ENCODE assay signal across 17 cellular contexts in genomic region chr2:173044686-173045085, GRCh38. TPM values are rescaled to one million over a fixed set of nuclear protein-coding genes. Genes with fewer than 3 reads are reported as not detected.
DNase-seq lines count a peak whose midpoint lies in the region; ATAC-seq and TF ChIP-seq lines count a peak whose summit lies in the region.
"Had no signal": no experiment of that assay in that cellular context is flagged by ENCODE, and none has a peak within 500 bp of the region (broad histone marks: within the 10 kb centered on the region; RNA-seq: fewer than 3 reads in every experiment).

No MANE protein-coding gene starts in this region.

- WGBS in mammary epithelial cell (ENCODE audit: low coverage, missing lambda C conversion rate) = 87% methylated on average over 10 of the region's 10 CpGs

- intact Hi-C loops in mammary epithelial cell (cut with micrococcal nuclease) (no loop called here), MCF 10A (cut with micrococcal nuclease) (no loop called here), natural killer cell (cut with micrococcal nuclease) (no loop called here)

- H3K4me1 ChIP-seq in mammary epithelial cell (ENCODE audit: insufficient read depth, low read length) = peaks cover 31% of the 10 kb centered on the region
- H3K4me1 ChIP-seq in osteoblast (ENCODE audit: insufficient read depth, low read length) = peaks cover 18% of the 10 kb centered on the region

- CTCF ChIA-PET in mammary epithelial cell (lab: Charles Lee; ENCODE audit: low non-redundant PET) = no interaction called here
- CTCF ChIA-PET in MCF 10A (lab: Yijun Ruan, JAX) = interaction anchor here (0.6 to 2.4 kb wide), 5 partner anchors 12 to 35 kb away, joined by 3 to 8 read pairs (median 3); no protein-coding TSS in a partner anchor

- H3K27me3 Mint-ChIP-seq in MCF 10A (ENCODE audit: insufficient read depth, unreplicated experiment) = no peaks in the 10 kb centered on the region
- H3K27me3 Mint-ChIP-seq in natural killer cell (ENCODE audit: low read depth in 2 of 2) = peaks cover 0 to 6% of the 10 kb centered on the region in 2 donors

- TF ChIP-seq CTCF in mammary epithelial cell (conservative IDR thresholded peaks at IDR 0.05 in 1 of 2, IDR thresholded peaks at IDR 0.05 in 1 of 2; ENCODE audit: extremely low read depth in 1 of 2, insufficient read depth in 1 of 2, low read depth in 1 of 2, low read length in 2 of 2) = no peak
- no peak for TF ChIP-seq CTCF in MCF 10A (IDR thresholded peaks at IDR 0.05; ENCODE audit: unreplicated experiment)
- TF ChIP-seq CTCF in fibroblast of villous mesenchyme (IDR thresholded peaks at IDR 0.05; ENCODE audit: insufficient read depth, low read depth, low read length) = no peak
- no peak for TF ChIP-seq CTCF in osteoblast (IDR thresholded peaks at IDR 0.05; ENCODE audit: extremely low read depth, low read depth, low read length)
- no peak for TF ChIP-seq CTCF in natural killer cell (IDR thresholded peaks at IDR 0.05)

- no peak overlapping the region for H3K27ac Mint-ChIP-seq in MCF 10A (ENCODE audit: low read depth, unreplicated experiment)
- H3K27ac Mint-ChIP-seq in natural killer cell = no peak overlapping the region

- H3K9me3 ChIP-seq in mammary epithelial cell (replicated peaks; ENCODE audit: insufficient read depth, low read length) (no peaks in the 10 kb centered on the region), osteoblast (ENCODE audit: low read depth, low read length) (no peaks in the 10 kb centered on the region)
- H3K9me3 ChIP-seq: Peyer's patch had no signal

- H3K4me3 ChIP-seq in mammary epithelial cell (replicated peaks in 1 of 3; ENCODE audit: insufficient read depth in 1 of 3, low read depth in 2 of 3, low read length in 3 of 3) (no peak overlapping the region), fibroblast of villous mesenchyme (ENCODE audit: low read depth, low read length) (no peak overlapping the region), osteoblast (ENCODE audit: insufficient read depth, low read length) (no peak overlapping the region)
- H3K4me3 ChIP-seq: Peyer's patch had no signal

- no peaks in the 10 kb centered on the region for H4K20me1 ChIP-seq in mammary epithelial cell (ENCODE audit: insufficient read depth, low read length)
- H4K20me1 ChIP-seq in osteoblast (ENCODE audit: insufficient read depth, low read length) = no peaks in the 10 kb centered on the region

- H3K36me3 Mint-ChIP-seq in MCF 10A (ENCODE audit: insufficient read depth, unreplicated experiment) (no peaks in the 10 kb centered on the region), natural killer cell (no peaks in the 10 kb centered on the region)

- POLR2A ChIA-PET in MCF 10A (lab: Yijun Ruan, JAX) = interaction anchor here (1.3 kb wide), 1 partner anchor 17 kb away, joined by 5 read pairs; no protein-coding TSS in a partner anchor

- BruUV-seq in mammary epithelial cell (replicated peaks; lab: Mats Ljungman, UMichigan) = no TSS peak
- no TSS peak for BruUV-seq in MCF 10A (replicated peaks; lab: Mats Ljungman, UMichigan)

- DNase-seq in mammary epithelial cell (no peak), MCF 10A (ENCODE audit: unreplicated experiment) (no peak), RPMI7951 (ENCODE audit: low read depth) (peak; percentile 21), fibroblast of villous mesenchyme (ENCODE audit: low read depth) (peak; percentile 42), osteoblast (ENCODE audit: insufficient read length, low spot score, missing footprints) (no peak), natural killer cell (no peak), T-helper 1 cell (no peak)
- DNase-seq: C1 segment of cervical spinal cord, GOT3, NCI-H1436 treated with DMSO at 0.1 percent for 48 hours, NCI-H2081, NCI-H510A, NCI-H82, Peyer's patch, SHP77 treated with DMSO at 0.1 percent for 48 hours had no signal

- H3K9me3 Mint-ChIP-seq in MCF 10A (ENCODE audit: unreplicated experiment) (no peaks in the 10 kb centered on the region), natural killer cell (no peaks in the 10 kb centered on the region)

- in situ Hi-C loops in mammary epithelial cell (cut with MboI; ENCODE audit: low sequenced_read_pairs in 2 of 2) = no loop called here

- no peak overlapping the region for H3K9ac ChIP-seq in mammary epithelial cell (ENCODE audit: insufficient read depth, low read length)

- H3K27ac ChIP-seq in mammary epithelial cell (ENCODE audit: insufficient read depth, low read depth, low read length) (no peak overlapping the region), osteoblast (ENCODE audit: low read depth, low read length) (no peak overlapping the region)
- H3K27ac ChIP-seq: Peyer's patch had no signal

- H2AFZ ChIP-seq in mammary epithelial cell (ENCODE audit: low read depth, low read length) (peak overlapping the region; percentile 39), osteoblast (ENCODE audit: low read length) (no peak overlapping the region)

- H3K36me3 ChIP-seq in mammary epithelial cell (ENCODE audit: insufficient read depth, low read length) = no peaks in the 10 kb centered on the region
- H3K36me3 ChIP-seq in osteoblast (ENCODE audit: insufficient read depth, low read length) = no peaks in the 10 kb centered on the region
- H3K36me3 ChIP-seq: Peyer's patch had no signal

- ATAC-seq in HG03095 (IDR thresholded peaks at IDR 0.05; ENCODE audit: unreplicated experiment) (no peak), natural killer cell (no peak)
- ATAC-seq: SK-N-SH treated with all-trans-retinoic acid at 6 μM for 48 hours had no signal

- H3K4me1 Mint-ChIP-seq in MCF 10A (ENCODE audit: insufficient read depth, unreplicated experiment) (peaks cover 17% of the 10 kb centered on the region), natural killer cell (no peaks in the 10 kb centered on the region)

- H3K79me2 ChIP-seq in mammary epithelial cell (ENCODE audit: insufficient read depth, low read length) (no peaks in the 10 kb centered on the region), osteoblast (ENCODE audit: insufficient read depth, low read length) (no peaks in the 10 kb centered on the region)

- H3K4me3 Mint-ChIP-seq in MCF 10A (ENCODE audit: unreplicated experiment) (no peak overlapping the region), natural killer cell (no peak overlapping the region)

- dilution Hi-C loops in mammary epithelial cell (cut with HindIII; ENCODE audit: low sequenced_read_pairs) = no loop called here

- no peaks in the 10 kb centered on the region for H3K27me3 ChIP-seq in mammary epithelial cell (ENCODE audit: insufficient read depth, low read length)
- H3K27me3 ChIP-seq in osteoblast (ENCODE audit: insufficient read depth, low read length) = no peaks in the 10 kb centered on the region
- H3K27me3 ChIP-seq: Peyer's patch had no signal

- H3K4me2 ChIP-seq in mammary epithelial cell (ENCODE audit: insufficient read depth, low read depth, low read length) (no peak overlapping the region), osteoblast (ENCODE audit: insufficient read depth, low read length) (no peak overlapping the region)

RNA-seq across cellular contexts. Expression of gene MAP3K20, which starts 31.0 kb away (rescaled TPM):
- total RNA-seq in mammary epithelial cell (100 to 1,000 TPM in 1 of 2 donors, 10 to 100 TPM in 1; 31.8 to 109 TPM), MCF 10A (2022) (134 and 150 TPM in 2 replicates), fibroblast of villous mesenchyme (90.2 and 136 TPM in 2 replicates), osteoblast (55.7 and 56.1 TPM in 2 replicates), natural killer cell (1 to 10 TPM; 1.6 to 3.0 (median 2.5) TPM)
- 39.0 TPM for polyA plus RNA-seq in mammary epithelial cell
- polyA minus RNA-seq in mammary epithelial cell = 48.2 TPM
- total RNA-seq in RPMI7951 (2014; rRNA removed; shearing (Covaris generic)) = 37.8 and 46.0 TPM in 2 replicates

Comparison
In these comparisons a context has a peak if more than half of its experiments do, and no peak if none do; other contexts are left out.
1. DNase-seq: peak in RPMI7951 (single experiment) and fibroblast of villous mesenchyme (single experiment); none in mammary epithelial cell (single experiment), MCF 10A (single experiment), osteoblast (single experiment), natural killer cell (single experiment) and T-helper 1 cell (0 of 5).